Comparison of ENCODE assay signal across 1 cellular context in the genomic region with DNA sequence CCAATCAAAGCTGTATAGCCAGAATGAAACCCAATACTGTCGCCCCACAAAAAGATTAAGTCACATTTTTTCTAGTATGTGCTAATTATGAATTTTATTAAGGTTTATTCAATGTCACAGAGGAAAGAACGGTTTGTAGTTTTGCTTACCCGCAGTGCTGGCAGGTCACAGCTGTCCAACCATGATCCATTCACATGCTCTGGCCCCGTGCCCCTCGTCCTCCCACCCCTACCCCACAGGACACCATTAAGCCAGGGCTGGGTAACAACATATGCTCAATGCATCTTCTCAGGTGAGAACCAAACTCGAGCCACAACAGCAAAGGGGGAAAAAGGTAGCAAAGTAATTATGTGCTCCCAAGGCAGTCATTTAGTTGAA.
TF ChIP-seq lines count a peak whose summit lies in the region.

No MANE protein-coding gene starts in this region.

TF ChIP-seq in IMR-90, 13 proteins besides CTCF, POLR2A, EP300 and RAD21:
- TF ChIP-seq, protein P1, sequence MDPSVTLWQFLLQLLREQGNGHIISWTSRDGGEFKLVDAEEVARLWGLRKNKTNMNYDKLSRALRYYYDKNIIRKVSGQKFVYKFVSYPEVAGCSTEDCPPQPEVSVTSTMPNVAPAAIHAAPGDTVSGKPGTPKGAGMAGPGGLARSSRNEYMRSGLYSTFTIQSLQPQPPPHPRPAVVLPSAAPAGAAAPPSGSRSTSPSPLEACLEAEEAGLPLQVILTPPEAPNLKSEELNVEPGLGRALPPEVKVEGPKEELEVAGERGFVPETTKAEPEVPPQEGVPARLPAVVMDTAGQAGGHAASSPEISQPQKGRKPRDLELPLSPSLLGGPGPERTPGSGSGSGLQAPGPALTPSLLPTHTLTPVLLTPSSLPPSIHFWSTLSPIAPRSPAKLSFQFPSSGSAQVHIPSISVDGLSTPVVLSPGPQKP (IDR thresholded peaks at IDR 0.05; ENCODE audit: borderline replicate concordance, low read depth, low read length), result no peak
- TF ChIP-seq FOS (IDR thresholded peaks at IDR 0.05; ENCODE audit: low read depth, low read length) (no peak), SMC3 (IDR thresholded peaks at IDR 0.05; ENCODE audit: low read depth, low read length) (no peak), NFE2L2 (IDR thresholded peaks at IDR 0.05; ENCODE audit: low read depth, low read length) (no peak), MAZ (IDR thresholded peaks at IDR 0.05; ENCODE audit: borderline replicate concordance, low read depth, low read length) (no peak), CHD1 (IDR thresholded peaks at IDR 0.05; ENCODE audit: low read depth, low read length) (no peak), MAFK (IDR thresholded peaks at IDR 0.05; ENCODE audit: low read depth, low read length) (no peak), CEBPB (IDR thresholded peaks at IDR 0.05; ENCODE audit: low read depth, low read length) (no peak)
- TF ChIP-seq, protein P2, sequence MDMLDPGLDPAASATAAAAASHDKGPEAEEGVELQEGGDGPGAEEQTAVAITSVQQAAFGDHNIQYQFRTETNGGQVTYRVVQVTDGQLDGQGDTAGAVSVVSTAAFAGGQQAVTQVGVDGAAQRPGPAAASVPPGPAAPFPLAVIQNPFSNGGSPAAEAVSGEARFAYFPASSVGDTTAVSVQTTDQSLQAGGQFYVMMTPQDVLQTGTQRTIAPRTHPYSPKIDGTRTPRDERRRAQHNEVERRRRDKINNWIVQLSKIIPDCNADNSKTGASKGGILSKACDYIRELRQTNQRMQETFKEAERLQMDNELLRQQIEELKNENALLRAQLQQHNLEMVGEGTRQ (IDR thresholded peaks at IDR 0.05; ENCODE audit: low read depth, low read length), result no peak
